ENCODE assay signal across 21 cellular contexts in the genomic region with DNA sequence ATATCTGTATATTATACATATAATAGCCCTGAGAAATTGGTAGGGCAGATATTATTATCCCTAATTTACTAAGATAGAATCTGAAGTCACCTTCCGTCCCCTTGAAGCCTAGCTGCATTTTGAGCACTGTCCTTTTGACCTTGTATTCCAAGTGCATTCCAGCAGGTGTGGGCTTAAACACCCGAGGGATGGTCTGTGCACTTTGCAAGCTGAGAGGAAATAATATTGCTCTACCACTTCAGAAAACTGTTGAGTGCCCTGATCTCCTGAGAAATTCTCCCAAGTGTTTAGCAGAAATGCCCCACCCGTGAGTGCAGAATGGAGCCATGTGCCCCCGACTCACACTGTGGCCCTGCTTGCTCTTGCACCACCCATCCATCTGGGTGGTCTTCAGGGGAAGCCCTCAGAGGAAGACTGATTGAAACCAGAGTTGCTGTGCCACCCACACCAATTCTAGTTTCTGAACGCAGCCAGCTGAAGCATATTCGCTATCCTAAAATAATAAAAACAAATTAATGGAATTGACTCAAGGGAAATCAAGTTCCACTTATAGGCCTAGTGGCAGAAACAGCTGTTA.
"Had no signal": no experiment of that assay in that cellular context is flagged by ENCODE, and none has a peak within 500 bp of the region (broad histone marks: within the 10 kb centered on the region; RNA-seq: fewer than 3 reads in every experiment).

No MANE protein-coding gene starts in this region.

- H3K4me3 ChIP-seq: body of pancreas, right lobe of liver, stomach, transverse colon, vagina had no signal

- H3K4me1 ChIP-seq: body of pancreas, foreskin keratinocyte, right lobe of liver, transverse colon, vagina had no signal

- H3K27ac ChIP-seq: foreskin keratinocyte, right lobe of liver, stomach, transverse colon, vagina had no signal

- ATAC-seq: activated CD8-positive, alpha-beta memory T cell treated with anti-CD3 and anti-CD28 coated beads, Interleukin-2, amount 10 ng/mL, durations not matched to agents 7 days and 5 days; activated CD8-positive, alpha-beta T cell treated with anti-CD3 and anti-CD28 coated beads for 36 hours; foreskin keratinocyte; left ventricle myocardium superior; right lobe of liver; stimulated activated memory B cell treated with anti-CD40 and anti-IgM and Interleukin-4, amounts not matched to agents 10 μg/mL and 1 μg/mL and 100 μg/mL, for 72 hours; T-helper 17 cell had no signal

- H3K27me3 ChIP-seq: body of pancreas, right lobe of liver, stomach, transverse colon, vagina had no signal

- H3K9me3 ChIP-seq: body of pancreas, right lobe of liver, stomach, transverse colon, vagina had no signal

- DNase-seq: activated CD4-positive, alpha-beta T cell treated with anti-CD3 and anti-CD28 coated beads, Interleukin-2, amount 10 ng/mL, durations not matched to agents 7 days and 5 days; activated CD8-positive, alpha-beta memory T cell treated with anti-CD3 and anti-CD28 coated beads, Interleukin-2, amount 10 ng/mL, durations not matched to agents 7 days and 5 days; activated CD8-positive, alpha-beta T cell treated with anti-CD3 and anti-CD28 coated beads for 36 hours; activated effector memory CD4-positive, alpha-beta T cell treated with anti-CD3 and anti-CD28 coated beads, Interleukin-2, amount 50 U/mL, for 16 hours; activated naive CD4-positive, alpha-beta T cell treated with anti-CD3 and anti-CD28 coated beads, Interleukin-2, amount 10 ng/mL, durations not matched to agents 7 days and 5 days; activated T-cell treated with anti-CD3 and anti-CD28 coated beads for 4 hours; body of pancreas; effector CD4-positive, alpha-beta T cell; foreskin keratinocyte; immature natural killer cell; left ventricle myocardium superior; mesendoderm; naive B cell; nucleus accumbens; right lobe of liver; small intestine; stomach; T-helper 17 cell; transverse colon had no signal

- H3K36me3 ChIP-seq: right lobe of liver, stomach, transverse colon, vagina had no signal
